ENCODE assay signal across 17 cellular contexts in genomic region chr10:3963191-3963673, GRCh38.
A peak's percentile ranks its signal among the peaks of the same experiment; 100 is the strongest.
DNase-seq lines count a peak whose midpoint lies in the region; ATAC-seq, FAIRE-seq and TF ChIP-seq lines count a peak whose summit lies in the region.
"Had no signal": no experiment of that assay in that cellular context is flagged by ENCODE, and none has a peak within 500 bp of the region (broad histone marks: within the 10 kb centered on the region; RNA-seq: fewer than 3 reads in every experiment).

No MANE protein-coding gene starts in this region.

- FAIRE-seq in pancreas (lab: Jason Lieb, UNC), result no peak

- H3K27ac ChIP-seq in body of pancreas (peak overlapping the region; percentile 10 to 68 (median 34)), pancreas (peak overlapping the region in 2 of 4 donors; percentile 12 to 44)
- H3K27ac ChIP-seq: gastroesophageal sphincter had no signal

- TF ChIP-seq CTCF in body of pancreas (IDR thresholded peaks at IDR 0.05) (no peak), pancreas (IDR thresholded peaks at IDR 0.05) (no peak)

- WGBS in body of pancreas, 2 donors, result 27 to 38% methylated on average over 4 of the region's 4 CpGs
- WGBS in pancreas, 2 donors, result 33 to 42% methylated on average over 4 of the region's 4 CpGs

- H3K27me3 Mint-ChIP-seq in activated CD4-positive, alpha-beta T cell treated with anti-CD3 and anti-CD28 coated beads for 36 hours, result no peaks in the 10 kb centered on the region
- H3K27me3 Mint-ChIP-seq: stimulated activated naive CD8-positive, alpha-beta T cell treated with anti-CD3 and anti-CD28 coated beads, Interleukin-15, Interleukin-2, amounts not matched to agents 100 ng/mL and 50 ng/mL, for 24 hours had no signal

- no peaks in the 10 kb centered on the region for H3K36me3 Mint-ChIP-seq in activated CD4-positive, alpha-beta T cell treated with anti-CD3 and anti-CD28 coated beads for 36 hours (ENCODE audit: low read depth)
- H3K36me3 Mint-ChIP-seq: mesothelial cell of epicardium had no signal

- H3K4me3 ChIP-seq in body of pancreas, result no peak overlapping the region
- no peak overlapping the region for H3K4me3 ChIP-seq in pancreas
- H3K4me3 ChIP-seq: gastroesophageal sphincter had no signal

- intact Hi-C loops in activated CD4-positive, alpha-beta T cell treated with anti-CD3 and anti-CD28 coated beads for 36 hours (cut with DNase I, micrococcal nuclease), result no loop called here
- intact Hi-C loops in body of pancreas (cut with DNase I) (no loop called here), pancreas (cut with DNase I) (no loop called here)

- POLR2A ChIA-PET in activated CD4-positive, alpha-beta T cell treated with anti-CD3 and anti-CD28 coated beads for 36 hours (lab: Charles Lee), result no interaction called here

- peak in 1 of 3 donors; percentile 10 for TF ChIP-seq POLR2A in body of pancreas (IDR thresholded peaks at IDR 0.05)

- H3K36me3 ChIP-seq in body of pancreas (replicated peaks in 1 of 2; ENCODE audit: insufficient read depth in 1 of 2, low read depth in 2 of 2), result no peaks in the 10 kb centered on the region
- H3K36me3 ChIP-seq in pancreas, result no peaks in the 10 kb centered on the region
- H3K36me3 ChIP-seq: gastroesophageal sphincter had no signal

- DNase-seq in activated CD4-positive, alpha-beta T cell treated with anti-CD3 and anti-CD28 coated beads for 36 hours, result no peak
- no peak for DNase-seq in activated CD4-positive, alpha-beta T cell treated with anti-CD3 and anti-CD28 coated beads for 4 hours
- peak; percentile 86 for DNase-seq in HT-29 (ENCODE audit: low spot score)
- DNase-seq in body of pancreas, result no peak
- no peak for DNase-seq in pancreas
- no peak for DNase-seq in HK-2 (ENCODE audit: unreplicated experiment)
- no peak for DNase-seq in amygdala (lab: John Stamatoyannopoulos, UW)
- DNase-seq: activated CD4-positive, alpha-beta T cell treated with anti-CD3 and anti-CD28 coated beads, Interleukin-2, amount 50 U/mL, for 1 hour; activated gamma-delta T cell; DMS79; H7; NCI-H1048; NCI-H446 had no signal

- no peaks in the 10 kb centered on the region for H3K9me3 Mint-ChIP-seq in activated CD4-positive, alpha-beta T cell treated with anti-CD3 and anti-CD28 coated beads for 36 hours (ENCODE audit: low read depth)
- H3K9me3 Mint-ChIP-seq: stimulated activated naive CD8-positive, alpha-beta T cell treated with anti-CD3 and anti-CD28 coated beads, Interleukin-15, Interleukin-2, amounts not matched to agents 100 ng/mL and 50 ng/mL, for 24 hours had no signal

- H3K4me1 ChIP-seq in body of pancreas (no peaks in the 10 kb centered on the region), pancreas (peaks cover 0 to 6% (median 4%) of the 10 kb centered on the region in 3 donors)
- H3K4me1 ChIP-seq: gastroesophageal sphincter had no signal

- H3K4me3 Mint-ChIP-seq in activated CD4-positive, alpha-beta T cell treated with anti-CD3 and anti-CD28 coated beads for 36 hours, result no peak overlapping the region
- H3K4me3 Mint-ChIP-seq: mesothelial cell of epicardium; stimulated activated naive CD8-positive, alpha-beta T cell treated with anti-CD3 and anti-CD28 coated beads, Interleukin-15, Interleukin-2, amounts not matched to agents 100 ng/mL and 50 ng/mL, for 24 hours had no signal

- H3K9me3 ChIP-seq in body of pancreas, result no peaks in the 10 kb centered on the region
- no peaks in the 10 kb centered on the region for H3K9me3 ChIP-seq in pancreas
- H3K9me3 ChIP-seq: gastroesophageal sphincter had no signal

- CTCF ChIA-PET in activated CD4-positive, alpha-beta T cell treated with anti-CD3 and anti-CD28 coated beads for 36 hours (lab: Charles Lee), result interaction anchor here (0.6 kb wide), 1 partner anchor 16 kb away, joined by 3 read pairs; no protein-coding TSS in a partner anchor

- H3K27me3 ChIP-seq in body of pancreas (no peaks in the 10 kb centered on the region), pancreas (no peaks in the 10 kb centered on the region)
- H3K27me3 ChIP-seq: gastroesophageal sphincter had no signal

- H3K4me1 Mint-ChIP-seq in activated CD4-positive, alpha-beta T cell treated with anti-CD3 and anti-CD28 coated beads for 36 hours, result peaks cover 18% of the 10 kb centered on the region
- H3K4me1 Mint-ChIP-seq: mesothelial cell of epicardium had no signal

- peak; percentile 56 for ATAC-seq in activated CD4-positive, alpha-beta T cell treated with anti-CD3 and anti-CD28 coated beads for 36 hours
- ATAC-seq in body of pancreas (peak; percentile 71), pancreas (peak; percentile 46 to 91 (median 86)), HG03159 (IDR thresholded peaks at IDR 0.05; ENCODE audit: unreplicated experiment) (no peak)
- ATAC-seq: gastroesophageal sphincter had no signal

- H3K27ac Mint-ChIP-seq in activated CD4-positive, alpha-beta T cell treated with anti-CD3 and anti-CD28 coated beads for 36 hours, result no peak overlapping the region
- H3K27ac Mint-ChIP-seq: mesothelial cell of epicardium; stimulated activated naive CD8-positive, alpha-beta T cell treated with anti-CD3 and anti-CD28 coated beads, Interleukin-15, Interleukin-2, amounts not matched to agents 100 ng/mL and 50 ng/mL, for 24 hours had no signal
